10 cellular contexts compared by ENCODE assay signal in the genomic region with DNA sequence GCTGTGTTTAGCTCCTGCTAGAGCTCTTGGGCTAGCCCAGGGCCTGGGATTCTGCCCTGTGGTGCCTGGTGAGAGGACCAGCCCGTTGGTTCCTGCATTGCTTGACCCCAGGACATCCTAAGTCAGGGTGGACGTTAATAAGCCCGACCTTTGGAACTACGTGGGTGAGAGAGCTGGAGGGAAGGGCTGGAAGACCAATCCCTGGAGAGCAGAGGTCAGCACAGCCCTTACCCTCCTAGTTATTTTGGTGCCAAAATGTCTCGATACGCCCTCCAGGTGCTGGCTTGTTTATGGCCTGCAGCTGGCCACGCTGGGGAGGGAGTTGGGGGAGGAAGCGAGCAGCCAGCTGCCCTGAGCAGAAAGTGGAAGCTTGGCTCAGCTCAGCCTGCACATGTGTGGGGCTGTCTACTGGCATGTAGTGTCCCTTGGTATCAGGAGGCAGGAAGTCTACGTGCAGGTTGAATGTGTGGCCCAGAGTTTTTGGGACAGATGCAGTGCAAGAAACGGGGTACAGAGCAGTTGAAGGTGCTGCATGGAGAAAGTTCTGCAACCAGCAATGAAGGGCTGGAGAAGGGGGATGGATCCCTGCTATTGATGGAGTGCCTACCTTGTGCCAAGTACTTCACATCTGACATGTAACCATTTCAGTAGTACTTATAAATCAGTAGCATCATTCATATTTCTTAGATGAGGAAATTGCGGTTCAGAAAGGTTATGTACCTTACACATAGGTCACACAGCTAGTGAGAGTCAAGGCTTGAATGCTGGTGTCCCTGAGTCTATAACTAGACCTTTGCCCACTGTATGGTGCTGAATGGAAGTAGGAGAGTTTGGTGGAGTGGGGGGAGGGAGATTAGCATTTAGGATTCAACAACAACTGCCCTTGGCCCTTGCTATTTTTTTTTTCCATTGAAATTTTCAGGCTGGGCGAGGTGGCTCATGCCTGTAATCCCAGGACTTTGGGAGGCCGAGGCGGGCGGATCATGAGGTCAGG. TPM values are rescaled to one million over a fixed set of nuclear protein-coding genes. Genes with fewer than 3 reads are reported as not detected.
DNase-seq lines count a peak whose midpoint lies in the region; ATAC-seq and TF ChIP-seq lines count a peak whose summit lies in the region.
"Had no signal": no experiment of that assay in that cellular context is flagged by ENCODE, and none has a peak within 500 bp of the region (broad histone marks: within the 10 kb centered on the region; RNA-seq: fewer than 3 reads in every experiment).

No MANE protein-coding gene starts in this region.

- H3K9me3 Mint-ChIP-seq in activated T-cell treated with anti-CD3 and anti-CD28 coated beads, Interleukin-2, amount 50 U/mL, for 24 hours = no peaks in the 10 kb centered on the region
- H3K9me3 Mint-ChIP-seq in activated T-cell treated with anti-CD3 and anti-CD28 coated beads, Interleukin-2, amount 50 U/mL, for 72 hours = no peaks in the 10 kb centered on the region
- H3K9me3 Mint-ChIP-seq in nephron progenitor cell (peaks cover 8% of the 10 kb centered on the region), chondrocyte (ENCODE audit: low read depth) (no peaks in the 10 kb centered on the region)
- H3K9me3 Mint-ChIP-seq: T-helper 1 cell treated with Interleukin-12 subunit alpha and Interleukin-12 subunit beta and Interleukin-4 antibody, amounts not matched to agents 30 μg/mL and 1 μg/mL, for 36 hours had no signal

- peaks cover 41% of the 10 kb centered on the region for H3K4me1 Mint-ChIP-seq in activated T-cell treated with anti-CD3 and anti-CD28 coated beads, Interleukin-2, amount 50 U/mL, for 24 hours (ENCODE audit: low read depth)
- H3K4me1 Mint-ChIP-seq in activated T-cell treated with anti-CD3 and anti-CD28 coated beads, Interleukin-2, amount 50 U/mL, for 72 hours (ENCODE audit: low read depth) = peaks cover 39% of the 10 kb centered on the region
- peaks cover 92% of the 10 kb centered on the region for H3K4me1 Mint-ChIP-seq in nephron progenitor cell
- peaks cover 41% of the 10 kb centered on the region for H3K4me1 Mint-ChIP-seq in chondrocyte (ENCODE audit: low read depth)

- ATAC-seq in activated T-cell treated with anti-CD3 and anti-CD28 coated beads, Interleukin-2, amount 50 U/mL, for 72 hours (replicated peaks in 1 of 2) = no peak
- ATAC-seq in HG03196 (IDR thresholded peaks at IDR 0.05; ENCODE audit: unreplicated experiment) (peak; percentile 45), HG03520 (IDR thresholded peaks at IDR 0.05; ENCODE audit: unreplicated experiment) (no peak)

- no peak overlapping the region for H3K4me3 Mint-ChIP-seq in activated T-cell treated with anti-CD3 and anti-CD28 coated beads, Interleukin-2, amount 50 U/mL, for 24 hours
- H3K4me3 Mint-ChIP-seq in activated T-cell treated with anti-CD3 and anti-CD28 coated beads, Interleukin-2, amount 50 U/mL, for 72 hours = no peak overlapping the region
- peak overlapping the region; percentile 51 for H3K4me3 Mint-ChIP-seq in nephron progenitor cell
- H3K4me3 Mint-ChIP-seq in chondrocyte (ENCODE audit: unreplicated experiment) = no peak overlapping the region
- H3K4me3 Mint-ChIP-seq: T-helper 1 cell treated with Interleukin-12 subunit alpha and Interleukin-12 subunit beta and Interleukin-4 antibody, amounts not matched to agents 30 μg/mL and 1 μg/mL, for 36 hours had no signal

- peaks cover 3% of the 10 kb centered on the region for H3K36me3 Mint-ChIP-seq in activated T-cell treated with anti-CD3 and anti-CD28 coated beads, Interleukin-2, amount 50 U/mL, for 24 hours (ENCODE audit: low read depth)
- H3K36me3 Mint-ChIP-seq in activated T-cell treated with anti-CD3 and anti-CD28 coated beads, Interleukin-2, amount 50 U/mL, for 72 hours (ENCODE audit: insufficient read depth in 2 of 2) = no peaks in the 10 kb centered on the region
- H3K36me3 Mint-ChIP-seq in nephron progenitor cell (ENCODE audit: low read depth) (no peaks in the 10 kb centered on the region), chondrocyte (ENCODE audit: low read depth) (no peaks in the 10 kb centered on the region)

- peak; percentile 27 for DNase-seq in activated T-cell treated with anti-CD3 and anti-CD28 coated beads, Interleukin-2, amount 50 U/mL, for 24 hours
- no peak for DNase-seq in activated T-cell treated with anti-CD3 and anti-CD28 coated beads, Interleukin-2, amount 50 U/mL, for 72 hours
- DNase-seq in amygdala (lab: John Stamatoyannopoulos, UW) (peak in 43 of 56 donors; percentile 16 to 87 (median 58)), nephron progenitor cell (peak; percentile 47), chondrocyte (ENCODE audit: low spot score) (no peak), NCI-H345 treated with DMSO at 0.1 percent for 48 hours (lab: John Stamatoyannopoulos, UW; ENCODE audit: unreplicated experiment) (no peak)

- no peak overlapping the region for H3K27ac Mint-ChIP-seq in activated T-cell treated with anti-CD3 and anti-CD28 coated beads, Interleukin-2, amount 50 U/mL, for 24 hours
- H3K27ac Mint-ChIP-seq in activated T-cell treated with anti-CD3 and anti-CD28 coated beads, Interleukin-2, amount 50 U/mL, for 72 hours = no peak overlapping the region
- H3K27ac Mint-ChIP-seq in nephron progenitor cell (peak overlapping the region; percentile 86), chondrocyte (ENCODE audit: unreplicated experiment) (no peak overlapping the region)
- H3K27ac Mint-ChIP-seq: T-helper 1 cell treated with Interleukin-12 subunit alpha and Interleukin-12 subunit beta and Interleukin-4 antibody, amounts not matched to agents 30 μg/mL and 1 μg/mL, for 36 hours had no signal

- H3K27me3 Mint-ChIP-seq in activated T-cell treated with anti-CD3 and anti-CD28 coated beads, Interleukin-2, amount 50 U/mL, for 24 hours = no peaks in the 10 kb centered on the region
- H3K27me3 Mint-ChIP-seq in activated T-cell treated with anti-CD3 and anti-CD28 coated beads, Interleukin-2, amount 50 U/mL, for 72 hours (ENCODE audit: low read depth) = no peaks in the 10 kb centered on the region
- H3K27me3 Mint-ChIP-seq in nephron progenitor cell (ENCODE audit: low read depth, poor library complexity) (peaks cover 3% of the 10 kb centered on the region), chondrocyte (ENCODE audit: low read depth) (no peaks in the 10 kb centered on the region)

- TF ChIP-seq CTCF in nephron progenitor cell (IDR thresholded peaks at IDR 0.05) (no peak), chondrocyte (IDR thresholded peaks at IDR 0.05) (no peak)

RNA-seq across cellular contexts. Expression of gene DGKD, which starts 5.0 kb away (rescaled TPM):
- 10 to 100 TPM; 78.0 to 94.4 TPM for total RNA-seq in activated T-cell treated with anti-CD3 and anti-CD28 coated beads, Interleukin-2, amount 50 U/mL, for 72 hours
- 56.9 to 67.1 TPM (median 66.3 TPM) in 3 replicates for total RNA-seq in chondrocyte

RNA-seq across cellular contexts. Expression of gene SAG, which starts 41.7 kb away (rescaled TPM):
- total RNA-seq in activated T-cell treated with anti-CD3 and anti-CD28 coated beads, Interleukin-2, amount 50 U/mL, for 72 hours = under 1 TPM; 0.02 TPM
- total RNA-seq in chondrocyte = not detected in 3 replicates
- total RNA-seq: thoracic aorta had no signal

Comparison
In these comparisons a context has a peak if more than half of its experiments do, and no peak if none do; other contexts are left out.
1. DNase-seq: peak in activated T-cell treated with anti-CD3 and anti-CD28 coated beads, Interleukin-2, amount 50 U/mL, for 24 hours (single experiment), amygdala (43 of 56) and nephron progenitor cell (single experiment); none in activated T-cell treated with anti-CD3 and anti-CD28 coated beads, Interleukin-2, amount 50 U/mL, for 72 hours (0 of 2), chondrocyte (single experiment) and NCI-H345 treated with DMSO at 0.1 percent for 48 hours (single experiment).